Comparison of ENCODE assay signal across 29 cellular contexts in genomic region chr6:15507746-15508145, GRCh38.
DNase-seq lines count a peak whose midpoint lies in the region; FAIRE-seq and TF ChIP-seq lines count a peak whose summit lies in the region.
"Had no signal": no experiment of that assay in that cellular context is flagged by ENCODE, and none has a peak within 500 bp of the region (broad histone marks: within the 10 kb centered on the region; RNA-seq: fewer than 3 reads in every experiment).

No MANE protein-coding gene starts in this region.

- no peak overlapping the region for H3K27ac ChIP-seq in H1 (ENCODE audit: low read depth, low read length)
- H3K27ac ChIP-seq: 22Rv1, body of pancreas, dorsolateral prefrontal cortex, esophagus squamous epithelium, foreskin keratinocyte, PC-9 had no signal

- H3K27me3 Mint-ChIP-seq in endothelial cell (ENCODE audit: unreplicated experiment), result peaks cover 10% of the 10 kb centered on the region
- H3K27me3 Mint-ChIP-seq: naive B cell; stimulated activated naive B cell treated with anti-CD40 and anti-IgM and Interleukin-4, amounts not matched to agents 10 μg/mL and 1 μg/mL and 100 μg/mL, for 72 hours; type B pancreatic cell had no signal

- no peaks in the 10 kb centered on the region for H3K9me3 Mint-ChIP-seq in endothelial cell (ENCODE audit: unreplicated experiment)
- H3K9me3 Mint-ChIP-seq: naive B cell; stimulated activated naive B cell treated with anti-CD40 and anti-IgM and Interleukin-4, amounts not matched to agents 10 μg/mL and 1 μg/mL and 100 μg/mL, for 72 hours; T-helper 1 cell treated with Interleukin-12 subunit alpha and Interleukin-12 subunit beta and Interleukin-4 antibody, amounts not matched to agents 30 μg/mL and 1 μg/mL, for 36 hours; type B pancreatic cell had no signal

- H2AK5ac ChIP-seq in H1 (ENCODE audit: low read depth, low read length), result no peak overlapping the region

- no peak overlapping the region for H4K8ac ChIP-seq in H1 (ENCODE audit: extremely low read depth, insufficient read depth, low read length)

- H3K4me3 Mint-ChIP-seq in endothelial cell (ENCODE audit: unreplicated experiment), result no peak overlapping the region
- H3K4me3 Mint-ChIP-seq: activated CD8-positive, alpha-beta T cell treated with anti-CD3 and anti-CD28 coated beads, Interleukin-2, amount 10 ng/mL, durations not matched to agents 7 days and 5 days; stimulated activated naive B cell treated with anti-CD40 and anti-IgM and Interleukin-4, amounts not matched to agents 10 μg/mL and 1 μg/mL and 100 μg/mL, for 72 hours; T-helper 1 cell treated with Interleukin-12 subunit alpha and Interleukin-12 subunit beta and Interleukin-4 antibody, amounts not matched to agents 30 μg/mL and 1 μg/mL, for 36 hours; type B pancreatic cell had no signal

- peaks cover 0 to 84% of the 10 kb centered on the region in 2 experiments; a peak in 2 of 4 replicates for H3K79me2 ChIP-seq in H1 (ENCODE audit: control insufficient read depth in 1 of 2, insufficient read depth in 2 of 2, low read length in 2 of 2)

- TF ChIP-seq POLR2A in H1 (IDR thresholded peaks at IDR 0.05; ENCODE audit: control extremely low read depth in 1 of 2, low read depth in 2 of 2, low read length in 2 of 2), result no peak; a peak in 1 of 3 replicates

- H3K4me1 ChIP-seq in H1 (replicated peaks in 1 of 4; ENCODE audit: control insufficient read depth in 3 of 4, insufficient read depth in 4 of 4, low read length in 3 of 4), result peaks cover 0 to 13% (median 8%) of the 10 kb centered on the region in 4 experiments; a peak in 6 of 7 replicates

- no peak for TF ChIP-seq CTCF in H1 (IDR thresholded peaks at IDR 0.05; ENCODE audit: control extremely low read depth in 1 of 3, insufficient read depth in 1 of 3, low read depth in 1 of 3, low read length in 3 of 3)
- no peak for TF ChIP-seq CTCF in endothelial cell (IDR thresholded peaks at IDR 0.05; ENCODE audit: unreplicated experiment)

- peak overlapping the region; percentile 87 for H2BK5ac ChIP-seq in H1 (ENCODE audit: low read depth, low read length)

- TF ChIP-seq EP300 in H1 (IDR thresholded peaks at IDR 0.05; ENCODE audit: borderline replicate concordance in 1 of 2, low read depth in 2 of 2, low read length in 2 of 2), result no peak

- peaks cover 24% of the 10 kb centered on the region for H3K79me1 ChIP-seq in H1 (ENCODE audit: low read depth, low read length)

- H3K4me2 ChIP-seq in H1 (ENCODE audit: insufficient read depth in 1 of 2, low read depth in 2 of 2, low read length in 2 of 2), result no peak overlapping the region
- H3K4me2 ChIP-seq: PC-9 had no signal

- no peak overlapping the region for H3K23ac ChIP-seq in H1 (ENCODE audit: insufficient read length)

- H3K23me2 ChIP-seq in H1 (ENCODE audit: low read depth, low read length), result no peaks in the 10 kb centered on the region; the same call in 1 of the 2 replicates

- H4K91ac ChIP-seq in H1 (replicated peaks; ENCODE audit: insufficient read length, low read length), result no peak overlapping the region

- no peak overlapping the region for H3K4me3 ChIP-seq in H1 (ENCODE audit: extremely low read depth in 1 of 4, insufficient read depth in 2 of 4, low read depth in 3 of 4, low read length in 4 of 4)
- H3K4me3 ChIP-seq: body of pancreas, dorsolateral prefrontal cortex, esophagus squamous epithelium, PC-9 had no signal

- POLR2A ChIA-PET in H1 (lab: Charles Lee; ENCODE audit: partially characterized antibody), result interaction anchor here (0.8 kb wide), 1 partner anchor 11 kb away, joined by 3 read pairs; no protein-coding TSS in a partner anchor

- H3K14ac ChIP-seq in H1 (ENCODE audit: insufficient read length), result no peak overlapping the region

- H2BK120ac ChIP-seq in H1 (replicated peaks; ENCODE audit: low read depth, low read length), result no peak overlapping the region

- H3K36me3 ChIP-seq in H1 (ENCODE audit: control insufficient read depth in 2 of 4, insufficient read depth in 4 of 4, low read length in 3 of 4), result peaks cover 37 to 99% (median 77%) of the 10 kb centered on the region in 4 experiments

- no peak overlapping the region for H2BK15ac ChIP-seq in H1 (ENCODE audit: low read length)

- H2AFZ ChIP-seq in H1 (ENCODE audit: low read length), result no peak overlapping the region
- H2AFZ ChIP-seq: PC-9 had no signal

- no peaks in the 10 kb centered on the region for H3K9me3 ChIP-seq in H1 (ENCODE audit: insufficient read depth in 2 of 2, low read depth in 1 of 2, low read length in 1 of 2)
- H3K9me3 ChIP-seq: body of pancreas, esophagus squamous epithelium had no signal

- H3K56ac ChIP-seq in H1 (replicated peaks; ENCODE audit: insufficient read length, low read depth, low read length), result no peak overlapping the region

- CTCF ChIA-PET in H1 (lab: Charles Lee; ENCODE audit: partially characterized antibody), result interaction anchor here (0.9 kb wide), 1 partner anchor 116 kb away, joined by 3 read pairs; no protein-coding TSS in a partner anchor

- 0 out of 2 replicates have a peak overlapping the region, but pooled peaks have one; percentile 39 for H2BK12ac ChIP-seq in H1 (ENCODE audit: low read depth, low read length)

- H4K20me1 ChIP-seq in H1 (replicated peaks in 1 of 2; ENCODE audit: control insufficient read depth in 1 of 2, insufficient read depth in 2 of 2, low read length in 2 of 2), result peaks cover 41 to 48% of the 10 kb centered on the region in 2 experiments

- no peak overlapping the region for H2BK20ac ChIP-seq in H1 (ENCODE audit: low read length)

- no peak overlapping the region for H3K9ac ChIP-seq in H1 (replicated peaks in 1 of 4; ENCODE audit: extremely low read depth in 1 of 4, low read depth in 3 of 4, low read length in 3 of 4)

- FAIRE-seq in RCC 7860 (lab: Jason Lieb, UNC) (peak; percentile 74), H1 (lab: Jason Lieb, UNC) (no peak)
- FAIRE-seq: endometrium, keratinocyte, TTC549 had no signal

- TF ChIP-seq RAD21 in H1 (IDR thresholded peaks at IDR 0.05 in 1 of 2, conservative IDR thresholded peaks at IDR 0.05 in 1 of 2; ENCODE audit: low read depth in 2 of 2, low read length in 2 of 2), result no peak

- no peak overlapping the region for H3K18ac ChIP-seq in H1 (ENCODE audit: extremely low read depth, low read length)

- H3K4me1 Mint-ChIP-seq in endothelial cell (ENCODE audit: unreplicated experiment), result peaks cover 9% of the 10 kb centered on the region

- no peaks in the 10 kb centered on the region for H3K27me3 ChIP-seq in H1 (replicated peaks in 1 of 4; ENCODE audit: control insufficient read depth in 3 of 4, extremely low read depth in 1 of 4, insufficient read depth in 3 of 4, low read length in 3 of 4)
- H3K27me3 ChIP-seq: body of pancreas, dorsolateral prefrontal cortex, esophagus squamous epithelium, foreskin keratinocyte had no signal

- peaks cover 66% of the 10 kb centered on the region for H3K36me3 Mint-ChIP-seq in endothelial cell (ENCODE audit: low read depth, unreplicated experiment)

- no peak overlapping the region for H3K27ac Mint-ChIP-seq in endothelial cell (ENCODE audit: unreplicated experiment)
- H3K27ac Mint-ChIP-seq: T-helper 1 cell treated with Interleukin-12 subunit alpha and Interleukin-12 subunit beta and Interleukin-4 antibody, amounts not matched to agents 30 μg/mL and 1 μg/mL, for 36 hours; type B pancreatic cell had no signal

- WGBS in H1 (ENCODE audit: extremely low coverage in 1 of 2, insufficient coverage in 1 of 2, insufficient read length in 1 of 2, insufficient replicate concordance in 2 of 2, low coverage in 1 of 2, low lambda C conversion rate in 2 of 2, missing lambda C conversion rate in 1 of 2), 2 experiments, result 90% methylated on average over 14 of the region's 14 CpGs; no CpG with 5 or more reads in 1 of the 2 experiments

- H4K5ac ChIP-seq in H1 (ENCODE audit: insufficient read length, low read depth, low read length), result no peak overlapping the region

- no peak overlapping the region for H3K4ac ChIP-seq in H1 (replicated peaks; ENCODE audit: insufficient read length, low read depth, low read length)

- DNase-seq in activated CD4-positive, CD25-positive, alpha-beta regulatory T cell treated with anti-CD3 and anti-CD28 coated beads, Interleukin-2, amount 50 U/mL, for 72 hours, result peak; percentile 11
- DNase-seq in activated CD4-positive, CD25-positive, alpha-beta regulatory T cell (lab: John Stamatoyannopoulos, UW), result no peak
- DNase-seq in RCC 7860 (ENCODE audit: low spot score) (peak; percentile 33), H1 (ENCODE audit: low read depth in 1 of 2, low spot score in 2 of 2) (no peak), renal cortical epithelial cell (ENCODE audit: low read depth) (peak; percentile 61), endothelial cell (ENCODE audit: low spot score) (no peak), AG08396 (ENCODE audit: low spot score) (no peak)
- no peak for DNase-seq in central memory CD4-positive, alpha-beta T cell
- DNase-seq: activated CD8-positive, alpha-beta T cell treated with anti-CD3 and anti-CD28 coated beads, Interleukin-2, amount 10 ng/mL, durations not matched to agents 7 days and 5 days; activated gamma-delta T cell treated with Interleukin-2 at 50 U/mL for 16 hours; activated T-cell treated with anti-CD3 and anti-CD28 coated beads for 4 hours; COR-L47; esophagus squamous epithelium; foreskin keratinocyte; midbrain; naive B cell; NCI-H1092 treated with DMSO at 0.1 percent for 48 hours; occipital lobe; PC-9; Right ventricle myocardium superior; stimulated activated naive B cell treated with anti-CD40 and anti-IgM and Interleukin-4, amounts not matched to agents 10 μg/mL and 1 μg/mL and 100 μg/mL, for 72 hours had no signal

TF ChIP-seq in H1, 55 proteins besides CTCF, POLR2A, EP300 and RAD21 (continues in another document):
- TF ChIP-seq CBX5 (IDR thresholded peaks at IDR 0.05; ENCODE audit: low read depth, low read length), result no peak
- TF ChIP-seq, protein P1, sequence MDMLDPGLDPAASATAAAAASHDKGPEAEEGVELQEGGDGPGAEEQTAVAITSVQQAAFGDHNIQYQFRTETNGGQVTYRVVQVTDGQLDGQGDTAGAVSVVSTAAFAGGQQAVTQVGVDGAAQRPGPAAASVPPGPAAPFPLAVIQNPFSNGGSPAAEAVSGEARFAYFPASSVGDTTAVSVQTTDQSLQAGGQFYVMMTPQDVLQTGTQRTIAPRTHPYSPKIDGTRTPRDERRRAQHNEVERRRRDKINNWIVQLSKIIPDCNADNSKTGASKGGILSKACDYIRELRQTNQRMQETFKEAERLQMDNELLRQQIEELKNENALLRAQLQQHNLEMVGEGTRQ (IDR thresholded peaks at IDR 0.05; ENCODE audit: low read length), result no peak
- no peak for TF ChIP-seq RNF2 (IDR thresholded peaks at IDR 0.05; ENCODE audit: borderline replicate concordance, low read depth, low read length, missing control alignments, poor library complexity, severe bottlenecking)
- no peak for TF ChIP-seq TBP (IDR thresholded peaks at IDR 0.05; ENCODE audit: low read depth, low read length)
- TF ChIP-seq CBX8 (IDR thresholded peaks at IDR 0.05; ENCODE audit: borderline replicate concordance, low read depth, low read length), result no peak
- no peak for TF ChIP-seq SIX5 (IDR thresholded peaks at IDR 0.05; ENCODE audit: low read depth, low read length)
- no peak for TF ChIP-seq ASH2L (IDR thresholded peaks at IDR 0.05; ENCODE audit: low read length)
- no peak for TF ChIP-seq JUN (IDR thresholded peaks at IDR 0.05; ENCODE audit: low read depth, low read length)
- no peak for TF ChIP-seq TEAD4 (IDR thresholded peaks at IDR 0.05; ENCODE audit: low read depth, low read length)
- TF ChIP-seq POLR2AphosphoS5 (IDR thresholded peaks at IDR 0.05; ENCODE audit: low read depth, low read length), result no peak; the same call in 1 of the 2 replicates

Comparison
In these comparisons a context has a peak if more than half of its experiments do, and no peak if none do; other contexts are left out.
1. DNase-seq: peak in activated CD4-positive, CD25-positive, alpha-beta regulatory T cell treated with anti-CD3 and anti-CD28 coated beads, Interleukin-2, amount 50 U/mL, for 72 hours (single experiment), RCC 7860 (single experiment) and renal cortical epithelial cell (single experiment); none in activated CD4-positive, CD25-positive, alpha-beta regulatory T cell (0 of 4), H1 (0 of 2), endothelial cell (single experiment), AG08396 (single experiment) and central memory CD4-positive, alpha-beta T cell (single experiment).